In the genomic region with DNA sequence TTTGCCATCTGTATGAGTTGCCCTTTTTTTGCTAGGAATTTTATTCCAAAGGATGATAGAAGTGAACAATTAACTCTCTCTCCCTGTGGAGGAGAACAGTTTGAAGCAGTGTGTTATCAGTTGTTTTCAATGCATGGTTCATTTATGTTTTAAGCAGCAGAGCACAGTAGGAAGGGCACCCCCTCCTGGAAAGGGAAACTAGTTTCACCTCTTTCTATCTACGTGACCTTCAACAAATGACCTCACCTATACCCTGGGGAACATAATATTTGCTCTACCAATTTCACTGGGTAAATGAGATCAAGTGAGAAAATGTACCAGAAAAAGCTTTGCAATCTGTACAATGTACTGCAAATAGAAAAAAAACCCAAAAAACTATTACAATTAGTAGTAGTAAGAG, we compare ENCODE assay signal across 1 cellular context.
A peak's percentile ranks its signal among the peaks of the same experiment; 100 is the strongest.
TF ChIP-seq lines count a peak whose summit lies in the region.

No MANE protein-coding gene starts in this region.

TF ChIP-seq in HepG2, 621 proteins besides CTCF, POLR2A, EP300 and RAD21 (continued from another document):
- TF ChIP-seq, protein P1, sequence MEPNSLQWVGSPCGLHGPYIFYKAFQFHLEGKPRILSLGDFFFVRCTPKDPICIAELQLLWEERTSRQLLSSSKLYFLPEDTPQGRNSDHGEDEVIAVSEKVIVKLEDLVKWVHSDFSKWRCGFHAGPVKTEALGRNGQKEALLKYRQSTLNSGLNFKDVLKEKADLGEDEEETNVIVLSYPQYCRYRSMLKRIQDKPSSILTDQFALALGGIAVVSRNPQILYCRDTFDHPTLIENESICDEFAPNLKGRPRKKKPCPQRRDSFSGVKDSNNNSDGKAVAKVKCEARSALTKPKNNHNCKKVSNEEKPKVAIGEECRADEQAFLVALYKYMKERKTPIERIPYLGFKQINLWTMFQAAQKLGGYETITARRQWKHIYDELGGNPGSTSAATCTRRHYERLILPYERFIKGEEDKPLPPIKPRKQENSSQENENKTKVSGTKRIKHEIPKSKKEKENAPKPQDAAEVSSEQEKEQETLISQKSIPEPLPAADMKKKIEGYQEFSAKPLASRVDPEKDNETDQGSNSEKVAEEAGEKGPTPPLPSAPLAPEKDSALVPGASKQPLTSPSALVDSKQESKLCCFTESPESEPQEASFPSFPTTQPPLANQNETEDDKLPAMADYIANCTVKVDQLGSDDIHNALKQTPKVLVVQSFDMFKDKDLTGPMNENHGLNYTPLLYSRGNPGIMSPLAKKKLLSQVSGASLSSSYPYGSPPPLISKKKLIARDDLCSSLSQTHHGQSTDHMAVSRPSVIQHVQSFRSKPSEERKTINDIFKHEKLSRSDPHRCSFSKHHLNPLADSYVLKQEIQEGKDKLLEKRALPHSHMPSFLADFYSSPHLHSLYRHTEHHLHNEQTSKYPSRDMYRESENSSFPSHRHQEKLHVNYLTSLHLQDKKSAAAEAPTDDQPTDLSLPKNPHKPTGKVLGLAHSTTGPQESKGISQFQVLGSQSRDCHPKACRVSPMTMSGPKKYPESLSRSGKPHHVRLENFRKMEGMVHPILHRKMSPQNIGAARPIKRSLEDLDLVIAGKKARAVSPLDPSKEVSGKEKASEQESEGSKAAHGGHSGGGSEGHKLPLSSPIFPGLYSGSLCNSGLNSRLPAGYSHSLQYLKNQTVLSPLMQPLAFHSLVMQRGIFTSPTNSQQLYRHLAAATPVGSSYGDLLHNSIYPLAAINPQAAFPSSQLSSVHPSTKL (CRISPR knock-in tag; IDR thresholded peaks at IDR 0.05): peak; percentile 57; the same call in 1 of the 2 replicates
- TF ChIP-seq ZBTB38 (CRISPR knock-in tag; IDR thresholded peaks at IDR 0.05) (no peak), ESRRA (CRISPR knock-in tag; IDR thresholded peaks at IDR 0.05; ENCODE audit: low read depth) (peak; percentile 98), MEIS2 (CRISPR knock-in tag; IDR thresholded peaks at IDR 0.05) (no peak), ZNF75D (CRISPR knock-in tag; IDR thresholded peaks at IDR 0.05; ENCODE audit: borderline replicate concordance) (no peak), MZF1 (CRISPR knock-in tag; IDR thresholded peaks at IDR 0.05; ENCODE audit: borderline replicate concordance) (no peak), RCOR2 (CRISPR knock-in tag; IDR thresholded peaks at IDR 0.05) (0 out of 2 replicates have a peak, but pooled peaks have one; percentile 26), NFATC3 (CRISPR knock-in tag; IDR thresholded peaks at IDR 0.05) (no peak), RARA (CRISPR knock-in tag; IDR thresholded peaks at IDR 0.05) (peak; percentile 52)
- TF ChIP-seq, protein P2, sequence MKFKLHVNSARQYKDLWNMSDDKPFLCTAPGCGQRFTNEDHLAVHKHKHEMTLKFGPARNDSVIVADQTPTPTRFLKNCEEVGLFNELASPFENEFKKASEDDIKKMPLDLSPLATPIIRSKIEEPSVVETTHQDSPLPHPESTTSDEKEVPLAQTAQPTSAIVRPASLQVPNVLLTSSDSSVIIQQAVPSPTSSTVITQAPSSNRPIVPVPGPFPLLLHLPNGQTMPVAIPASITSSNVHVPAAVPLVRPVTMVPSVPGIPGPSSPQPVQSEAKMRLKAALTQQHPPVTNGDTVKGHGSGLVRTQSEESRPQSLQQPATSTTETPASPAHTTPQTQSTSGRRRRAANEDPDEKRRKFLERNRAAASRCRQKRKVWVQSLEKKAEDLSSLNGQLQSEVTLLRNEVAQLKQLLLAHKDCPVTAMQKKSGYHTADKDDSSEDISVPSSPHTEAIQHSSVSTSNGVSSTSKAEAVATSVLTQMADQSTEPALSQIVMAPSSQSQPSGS (CRISPR knock-in tag; IDR thresholded peaks at IDR 0.05): peak; percentile 17; the same call in 1 of the 2 replicates
